ENCODE assay signal across 18 cellular contexts in genomic region chr5:59640411-59640810, GRCh38.
DNase-seq lines count a peak whose midpoint lies in the region; ATAC-seq and TF ChIP-seq lines count a peak whose summit lies in the region.
"Had no signal": no experiment of that assay in that cellular context is flagged by ENCODE, and none has a peak within 500 bp of the region (broad histone marks: within the 10 kb centered on the region; RNA-seq: fewer than 3 reads in every experiment).

No MANE protein-coding gene starts in this region.

- H3K36me3 ChIP-seq in PC-3 (ENCODE audit: low read depth, low read length) (no peaks in the 10 kb centered on the region), neural progenitor cell (no peaks in the 10 kb centered on the region)
- H3K36me3 ChIP-seq: ascending aorta; BLaER1 treated with 17β-estradiol and CSF1 and Interleukin-3, amounts not matched to agents 10 nM and 100 nM; uterus had no signal

- BruUV-seq in PC-3 (replicated peaks; lab: Mats Ljungman, UMichigan), result no TSS peak

- peak; percentile 87 for ATAC-seq in PC-3
- ATAC-seq in activated T-cell treated with anti-CD3 and anti-CD28 coated beads, Interleukin-2, amount 50 U/mL, for 72 hours (replicated peaks in 1 of 2), result no peak
- ATAC-seq: stimulated activated naive CD8-positive, alpha-beta T cell treated with anti-CD3 and anti-CD28 coated beads, Interleukin-15, Interleukin-2, amounts not matched to agents 100 U/mL and 50 U/mL, for 24 hours had no signal

- H3K4me1 Mint-ChIP-seq in neural progenitor cell, result peaks cover 9% of the 10 kb centered on the region
- H3K4me1 Mint-ChIP-seq in activated T-cell treated with anti-CD3 and anti-CD28 coated beads, Interleukin-2, amount 50 U/mL, for 72 hours (ENCODE audit: low read depth), result no peaks in the 10 kb centered on the region

- H3K4me1 ChIP-seq in PC-3 (ENCODE audit: insufficient read depth, low read length) (peaks cover 22% of the 10 kb centered on the region), neural progenitor cell (no peaks in the 10 kb centered on the region)
- H3K4me1 ChIP-seq: ascending aorta, uterus had no signal

- H3K9me3 ChIP-seq in PC-3 (ENCODE audit: low read length) (no peaks in the 10 kb centered on the region), neural progenitor cell (ENCODE audit: low read depth) (no peaks in the 10 kb centered on the region)
- H3K9me3 ChIP-seq: ascending aorta; BLaER1 treated with 17β-estradiol and CSF1 and Interleukin-3, amounts not matched to agents 10 nM and 100 nM; uterus had no signal

- TF ChIP-seq CTCF in PC-3 (conservative IDR thresholded peaks at IDR 0.05; ENCODE audit: low read depth, low read length) (no peak), neural progenitor cell (IDR thresholded peaks at IDR 0.05) (no peak)

- H3K4me2 ChIP-seq in PC-3 (ENCODE audit: low read length), result peak overlapping the region; percentile 31; the same call in 1 of the 2 replicates
- H3K4me2 ChIP-seq in neural progenitor cell, result no peak overlapping the region
- H3K4me2 ChIP-seq: BLaER1 treated with 17β-estradiol and CSF1 and Interleukin-3, amounts not matched to agents 10 nM and 100 nM had no signal

- H3K4me3 ChIP-seq in PC-3 (ENCODE audit: low read length) (no peak overlapping the region), neural progenitor cell (no peak overlapping the region)
- H3K4me3 ChIP-seq: ascending aorta; BLaER1 treated with 17β-estradiol and CSF1 and Interleukin-3, amounts not matched to agents 10 nM and 100 nM; uterus had no signal

- H2AFZ ChIP-seq in PC-3 (ENCODE audit: low read length), result no peak overlapping the region
- peak overlapping the region; percentile 58 for H2AFZ ChIP-seq in neural progenitor cell (replicated peaks)

- no peak overlapping the region for H3K4me3 Mint-ChIP-seq in neural progenitor cell
- no peak overlapping the region for H3K4me3 Mint-ChIP-seq in activated T-cell treated with anti-CD3 and anti-CD28 coated beads, Interleukin-2, amount 50 U/mL, for 72 hours
- H3K4me3 Mint-ChIP-seq: activated CD4-positive, alpha-beta memory T cell treated with anti-CD3 and anti-CD28 coated beads for 36 hours; nephron; T-helper 2 cell treated with Interferon-gamma antibody and Interleukin-4, amounts not matched to agents 5 μg/mL and 100 μg/mL, for 36 hours had no signal

- no peaks in the 10 kb centered on the region for H3K9me2 ChIP-seq in PC-3 (replicated peaks; ENCODE audit: low read length)

- peaks cover 4% of the 10 kb centered on the region for H3K9me3 Mint-ChIP-seq in neural progenitor cell
- H3K9me3 Mint-ChIP-seq in activated T-cell treated with anti-CD3 and anti-CD28 coated beads, Interleukin-2, amount 50 U/mL, for 72 hours, result no peaks in the 10 kb centered on the region
- H3K9me3 Mint-ChIP-seq: activated CD4-positive, alpha-beta memory T cell treated with anti-CD3 and anti-CD28 coated beads for 36 hours; T-helper 2 cell treated with Interferon-gamma antibody and Interleukin-4, amounts not matched to agents 5 μg/mL and 100 μg/mL, for 36 hours had no signal

- no peak overlapping the region for H3K9ac ChIP-seq in PC-3 (ENCODE audit: low read length)
- H3K9ac ChIP-seq in neural progenitor cell, result no peak overlapping the region
- H3K9ac ChIP-seq: BLaER1 treated with 17β-estradiol and CSF1 and Interleukin-3, amounts not matched to agents 10 nM and 100 nM had no signal

- no peak overlapping the region for H3K27ac Mint-ChIP-seq in neural progenitor cell
- H3K27ac Mint-ChIP-seq in activated T-cell treated with anti-CD3 and anti-CD28 coated beads, Interleukin-2, amount 50 U/mL, for 72 hours, result no peak overlapping the region
- H3K27ac Mint-ChIP-seq: activated CD4-positive, alpha-beta memory T cell treated with anti-CD3 and anti-CD28 coated beads for 36 hours; T-helper 2 cell treated with Interferon-gamma antibody and Interleukin-4, amounts not matched to agents 5 μg/mL and 100 μg/mL, for 36 hours had no signal

- H3K79me2 ChIP-seq in PC-3 (ENCODE audit: low read length) (no peaks in the 10 kb centered on the region), neural progenitor cell (ENCODE audit: low read depth) (no peaks in the 10 kb centered on the region)

- CTCF ChIA-PET in PC-3 (lab: Charles Lee), result no interaction called here

- intact Hi-C loops in PC-3 (cut with micrococcal nuclease), result no loop called here

- POLR2A ChIA-PET in PC-3 (lab: Charles Lee; ENCODE audit: unreplicated experiment), result interaction anchor here (0.6 kb wide), 1 partner anchor 96 kb away, joined by 3 read pairs; no protein-coding TSS in a partner anchor

- H4K20me1 ChIP-seq in PC-3 (ENCODE audit: low read length), result no peaks in the 10 kb centered on the region
- no peaks in the 10 kb centered on the region for H4K20me1 ChIP-seq in neural progenitor cell (ENCODE audit: low read depth)
- H4K20me1 ChIP-seq: BLaER1 treated with 17β-estradiol and CSF1 and Interleukin-3, amounts not matched to agents 10 nM and 100 nM had no signal

- peaks cover under 1% of the 10 kb centered on the region for H3K27me3 Mint-ChIP-seq in neural progenitor cell (ENCODE audit: insufficient read depth, low read depth)
- H3K27me3 Mint-ChIP-seq in activated T-cell treated with anti-CD3 and anti-CD28 coated beads, Interleukin-2, amount 50 U/mL, for 72 hours (ENCODE audit: low read depth), result peaks cover 12% of the 10 kb centered on the region

- H3K27ac ChIP-seq in PC-3 (ENCODE audit: low read length) (no peak overlapping the region), neural progenitor cell (no peak overlapping the region)
- H3K27ac ChIP-seq: ascending aorta; BLaER1 treated with 17β-estradiol and CSF1 and Interleukin-3, amounts not matched to agents 10 nM and 100 nM; uterus had no signal

- H3F3A ChIP-seq in PC-3 (ENCODE audit: low read length, unreplicated experiment) (no peaks in the 10 kb centered on the region), neural progenitor cell (ENCODE audit: low read depth) (no peaks in the 10 kb centered on the region)

- DNase-seq in Daoy (ENCODE audit: low read depth) (peak; percentile 41), PC-3 (peak; percentile 60), fibroblast of gingiva (ENCODE audit: low read depth) (peak; percentile 4), neural progenitor cell (ENCODE audit: low spot score) (peak; percentile 18), amniotic stem cell (lab: John Stamatoyannopoulos, UW) (no peak), NCI-H2196 (lab: John Stamatoyannopoulos, UW; ENCODE audit: unreplicated experiment) (no peak), T-helper 2 cell (no peak)
- no peak for DNase-seq in activated T-cell treated with anti-CD3 and anti-CD28 coated beads, Interleukin-2, amount 50 U/mL, for 72 hours
- DNase-seq: activated CD4-positive, alpha-beta memory T cell treated with anti-CD3 and anti-CD28 coated beads for 36 hours; activated effector memory CD4-positive, alpha-beta T cell treated with anti-CD3 and anti-CD28 coated beads, Interleukin-2, amount 50 U/mL, for 16 hours; kidney; NCI-H345; stimulated activated naive CD8-positive, alpha-beta T cell treated with anti-CD3 and anti-CD28 coated beads, Interleukin-15, Interleukin-2, amounts not matched to agents 100 U/mL and 50 U/mL, for 24 hours; uterus had no signal

- H3K27me3 ChIP-seq in PC-3 (ENCODE audit: low read length) (no peaks in the 10 kb centered on the region), neural progenitor cell (no peaks in the 10 kb centered on the region)
- H3K27me3 ChIP-seq: ascending aorta; BLaER1 treated with 17β-estradiol and CSF1 and Interleukin-3, amounts not matched to agents 10 nM and 100 nM; uterus had no signal

- H3K36me3 Mint-ChIP-seq in neural progenitor cell, result no peaks in the 10 kb centered on the region
- H3K36me3 Mint-ChIP-seq in activated T-cell treated with anti-CD3 and anti-CD28 coated beads, Interleukin-2, amount 50 U/mL, for 72 hours (ENCODE audit: insufficient read depth in 2 of 2), result no peaks in the 10 kb centered on the region
- H3K36me3 Mint-ChIP-seq: activated CD4-positive, alpha-beta memory T cell treated with anti-CD3 and anti-CD28 coated beads for 36 hours had no signal

Comparison
In these comparisons a context has a peak if more than half of its experiments do, and no peak if none do; other contexts are left out.
1. DNase-seq: peak in Daoy (single experiment), PC-3 (single experiment), fibroblast of gingiva (single experiment) and neural progenitor cell (single experiment); none in amniotic stem cell (single experiment), NCI-H2196 (single experiment), activated T-cell treated with anti-CD3 and anti-CD28 coated beads, Interleukin-2, amount 50 U/mL, for 72 hours (0 of 2) and T-helper 2 cell (0 of 5).